ENCODE assay signal across 1 cellular context in genomic region chr1:147539122-147539575, GRCh38.
TF ChIP-seq lines count a peak whose summit lies in the region.

No MANE protein-coding gene starts in this region.

TF ChIP-seq in HepG2, 621 proteins besides CTCF, POLR2A, EP300 and RAD21 (continued from another document):
- TF ChIP-seq, protein P1, sequence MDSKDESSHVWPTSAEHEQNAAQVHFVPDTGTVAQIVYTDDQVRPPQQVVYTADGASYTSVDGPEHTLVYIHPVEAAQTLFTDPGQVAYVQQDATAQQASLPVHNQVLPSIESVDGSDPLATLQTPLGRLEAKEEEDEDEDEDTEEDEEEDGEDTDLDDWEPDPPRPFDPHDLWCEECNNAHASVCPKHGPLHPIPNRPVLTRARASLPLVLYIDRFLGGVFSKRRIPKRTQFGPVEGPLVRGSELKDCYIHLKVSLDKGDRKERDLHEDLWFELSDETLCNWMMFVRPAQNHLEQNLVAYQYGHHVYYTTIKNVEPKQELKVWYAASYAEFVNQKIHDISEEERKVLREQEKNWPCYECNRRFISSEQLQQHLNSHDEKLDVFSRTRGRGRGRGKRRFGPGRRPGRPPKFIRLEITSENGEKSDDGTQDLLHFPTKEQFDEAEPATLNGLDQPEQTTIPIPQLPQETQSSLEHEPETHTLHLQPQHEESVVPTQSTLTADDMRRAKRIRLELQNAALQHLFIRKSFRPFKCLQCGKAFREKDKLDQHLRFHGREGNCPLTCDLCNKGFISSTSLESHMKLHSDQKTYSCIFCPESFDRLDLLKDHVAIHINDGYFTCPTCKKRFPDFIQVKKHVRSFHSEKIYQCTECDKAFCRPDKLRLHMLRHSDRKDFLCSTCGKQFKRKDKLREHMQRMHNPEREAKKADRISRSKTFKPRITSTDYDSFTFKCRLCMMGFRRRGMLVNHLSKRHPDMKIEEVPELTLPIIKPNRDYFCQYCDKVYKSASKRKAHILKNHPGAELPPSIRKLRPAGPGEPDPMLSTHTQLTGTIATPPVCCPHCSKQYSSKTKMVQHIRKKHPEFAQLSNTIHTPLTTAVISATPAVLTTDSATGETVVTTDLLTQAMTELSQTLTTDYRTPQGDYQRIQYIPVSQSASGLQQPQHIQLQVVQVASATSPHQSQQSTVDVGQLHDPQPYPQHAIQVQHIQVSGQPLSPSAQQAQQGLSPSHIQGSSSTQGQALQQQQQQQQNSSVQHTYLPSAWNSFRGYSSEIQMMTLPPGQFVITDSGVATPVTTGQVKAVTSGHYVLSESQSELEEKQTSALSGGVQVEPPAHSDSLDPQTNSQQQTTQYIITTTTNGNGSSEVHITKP (CRISPR knock-in tag; IDR thresholded peaks at IDR 0.05; ENCODE audit: low read depth), result peak; percentile 93
- 0 out of 2 replicates have a peak, but pooled peaks have one; percentile 40 for TF ChIP-seq ATF3 (CRISPR knock-in tag; IDR thresholded peaks at IDR 0.05)
- no peak for TF ChIP-seq TAF15 (IDR thresholded peaks at IDR 0.05; ENCODE audit: low read depth, low read length, poor library complexity, severe bottlenecking)
- TF ChIP-seq ZNF768 (CRISPR knock-in tag; IDR thresholded peaks at IDR 0.05), result peak; percentile 87; the same call in 1 of the 2 replicates
- TF ChIP-seq SAP130 (CRISPR knock-in tag; IDR thresholded peaks at IDR 0.05; ENCODE audit: low read depth), result 0 out of 2 replicates have a peak, but pooled peaks have one; percentile 25
- no peak for TF ChIP-seq ZNF3 (CRISPR knock-in tag; IDR thresholded peaks at IDR 0.05)
- no peak for TF ChIP-seq KDM3A (CRISPR knock-in tag; IDR thresholded peaks at IDR 0.05; ENCODE audit: low read depth)
- TF ChIP-seq ARID5B (CRISPR knock-in tag; IDR thresholded peaks at IDR 0.05), result peak; percentile 41; the same call in 1 of the 2 replicates
- TF ChIP-seq MED13 (CRISPR knock-in tag; IDR thresholded peaks at IDR 0.05), result no peak
- TF ChIP-seq FOXA3 (CRISPR knock-in tag; IDR thresholded peaks at IDR 0.05), result peak; percentile 37; the same call in 1 of the 2 replicates
- peak; percentile 6 for TF ChIP-seq ZFP36 (IDR thresholded peaks at IDR 0.05; ENCODE audit: borderline replicate concordance, low read depth, low read length, partially characterized antibody)
- TF ChIP-seq, protein P2, sequence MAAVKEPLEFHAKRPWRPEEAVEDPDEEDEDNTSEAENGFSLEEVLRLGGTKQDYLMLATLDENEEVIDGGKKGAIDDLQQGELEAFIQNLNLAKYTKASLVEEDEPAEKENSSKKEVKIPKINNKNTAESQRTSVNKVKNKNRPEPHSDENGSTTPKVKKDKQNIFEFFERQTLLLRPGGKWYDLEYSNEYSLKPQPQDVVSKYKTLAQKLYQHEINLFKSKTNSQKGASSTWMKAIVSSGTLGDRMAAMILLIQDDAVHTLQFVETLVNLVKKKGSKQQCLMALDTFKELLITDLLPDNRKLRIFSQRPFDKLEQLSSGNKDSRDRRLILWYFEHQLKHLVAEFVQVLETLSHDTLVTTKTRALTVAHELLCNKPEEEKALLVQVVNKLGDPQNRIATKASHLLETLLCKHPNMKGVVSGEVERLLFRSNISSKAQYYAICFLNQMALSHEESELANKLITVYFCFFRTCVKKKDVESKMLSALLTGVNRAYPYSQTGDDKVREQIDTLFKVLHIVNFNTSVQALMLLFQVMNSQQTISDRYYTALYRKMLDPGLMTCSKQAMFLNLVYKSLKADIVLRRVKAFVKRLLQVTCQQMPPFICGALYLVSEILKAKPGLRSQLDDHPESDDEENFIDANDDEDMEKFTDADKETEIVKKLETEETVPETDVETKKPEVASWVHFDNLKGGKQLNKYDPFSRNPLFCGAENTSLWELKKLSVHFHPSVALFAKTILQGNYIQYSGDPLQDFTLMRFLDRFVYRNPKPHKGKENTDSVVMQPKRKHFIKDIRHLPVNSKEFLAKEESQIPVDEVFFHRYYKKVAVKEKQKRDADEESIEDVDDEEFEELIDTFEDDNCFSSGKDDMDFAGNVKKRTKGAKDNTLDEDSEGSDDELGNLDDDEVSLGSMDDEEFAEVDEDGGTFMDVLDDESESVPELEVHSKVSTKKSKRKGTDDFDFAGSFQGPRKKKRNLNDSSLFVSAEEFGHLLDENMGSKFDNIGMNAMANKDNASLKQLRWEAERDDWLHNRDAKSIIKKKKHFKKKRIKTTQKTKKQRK (IDR thresholded peaks at IDR 0.05; ENCODE audit: low read length), result no peak
- TF ChIP-seq HMG20A (CRISPR knock-in tag; IDR thresholded peaks at IDR 0.05; ENCODE audit: borderline replicate concordance), result peak; percentile 42; the same call in 1 of the 2 replicates
- peak; percentile 83 for TF ChIP-seq RARA (CRISPR knock-in tag; IDR thresholded peaks at IDR 0.05)
- TF ChIP-seq KAT2B (IDR thresholded peaks at IDR 0.05; ENCODE audit: borderline replicate concordance, low read depth, low read length), result no peak
- no peak for TF ChIP-seq PHF8 (CRISPR knock-in tag; IDR thresholded peaks at IDR 0.05)
- peak; percentile 32; the same call in 1 of the 2 replicates for TF ChIP-seq FOSL1 (CRISPR knock-in tag; IDR thresholded peaks at IDR 0.05; ENCODE audit: borderline replicate concordance)
- TF ChIP-seq, protein P3, sequence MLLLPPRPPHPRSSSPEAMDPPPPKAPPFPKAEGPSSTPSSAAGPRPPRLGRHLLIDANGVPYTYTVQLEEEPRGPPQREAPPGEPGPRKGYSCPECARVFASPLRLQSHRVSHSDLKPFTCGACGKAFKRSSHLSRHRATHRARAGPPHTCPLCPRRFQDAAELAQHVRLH (CRISPR knock-in tag; IDR thresholded peaks at IDR 0.05; ENCODE audit: borderline replicate concordance, low read depth), result no peak
- peak in 1 of 2 experiments; percentile 32; a peak in 1 of 4 replicates for TF ChIP-seq NR2F1 (CRISPR knock-in tag; IDR thresholded peaks at IDR 0.05)
- TF ChIP-seq ZSCAN5A (CRISPR knock-in tag; IDR thresholded peaks at IDR 0.05; ENCODE audit: borderline replicate concordance), result no peak
- no peak for TF ChIP-seq TCF7L2 (IDR thresholded peaks at IDR 0.05; ENCODE audit: low read depth, low read length)
